In genomic region chr2:190649035-190649797, GRCh38 we compare ENCODE assay signal across 1 cellular context.
TF ChIP-seq lines count a peak whose summit lies in the region.

Gene NAB1 (plus strand): TSS chr2:190649083. CDS start chr2:190659177, 10,094 bp downstream.

TF ChIP-seq in HEK293, 187 proteins besides CTCF, POLR2A, EP300 and RAD21 (continued from another document):
- no peak for TF ChIP-seq ZNF677 (tag by site-specific recombination; IDR thresholded peaks at IDR 0.05)
- peak; percentile 74 for TF ChIP-seq KLF9 (tag by site-specific recombination; IDR thresholded peaks at IDR 0.05; ENCODE audit: low read depth)
- TF ChIP-seq TRIM28 (IDR thresholded peaks at IDR 0.05; ENCODE audit: borderline replicate concordance, low read length): no peak
- no peak for TF ChIP-seq ZNF138 (tag by site-specific recombination; IDR thresholded peaks at IDR 0.05; ENCODE audit: borderline replicate concordance)
- TF ChIP-seq ZNF214 (tag by site-specific recombination; IDR thresholded peaks at IDR 0.05; ENCODE audit: borderline replicate concordance): no peak
- no peak for TF ChIP-seq ZNF488 (tag by site-specific recombination; IDR thresholded peaks at IDR 0.05)
- TF ChIP-seq KLF1 (tag by site-specific recombination; IDR thresholded peaks at IDR 0.05): no peak; the same call in 1 of the 2 replicates
- TF ChIP-seq KLF16 (tag by site-specific recombination; IDR thresholded peaks at IDR 0.05): 0 out of 2 replicates have a peak, but pooled peaks have one; percentile 53
- peak; percentile 46; the same call in 1 of the 2 replicates for TF ChIP-seq KLF8 (tag by site-specific recombination; IDR thresholded peaks at IDR 0.05)
- peak; percentile 30; the same call in 1 of the 2 replicates for TF ChIP-seq ZBTB11 (tag by site-specific recombination; conservative IDR thresholded peaks at IDR 0.05; ENCODE audit: low read depth)
- peak; percentile 44 for TF ChIP-seq SP3 (tag by site-specific recombination; IDR thresholded peaks at IDR 0.05)
- TF ChIP-seq ZNF341 (tag by site-specific recombination; IDR thresholded peaks at IDR 0.05; ENCODE audit: low read depth): peak; percentile 36; the same call in 1 of the 2 replicates
- no peak for TF ChIP-seq ZNF248 (tag by site-specific recombination; IDR thresholded peaks at IDR 0.05)
- no peak for TF ChIP-seq GLI4 (tag by site-specific recombination; IDR thresholded peaks at IDR 0.05)
- TF ChIP-seq ZBTB44 (tag by site-specific recombination; IDR thresholded peaks at IDR 0.05): no peak
- TF ChIP-seq WT1 (tag by site-specific recombination; IDR thresholded peaks at IDR 0.05): no peak
